In the genomic region with DNA sequence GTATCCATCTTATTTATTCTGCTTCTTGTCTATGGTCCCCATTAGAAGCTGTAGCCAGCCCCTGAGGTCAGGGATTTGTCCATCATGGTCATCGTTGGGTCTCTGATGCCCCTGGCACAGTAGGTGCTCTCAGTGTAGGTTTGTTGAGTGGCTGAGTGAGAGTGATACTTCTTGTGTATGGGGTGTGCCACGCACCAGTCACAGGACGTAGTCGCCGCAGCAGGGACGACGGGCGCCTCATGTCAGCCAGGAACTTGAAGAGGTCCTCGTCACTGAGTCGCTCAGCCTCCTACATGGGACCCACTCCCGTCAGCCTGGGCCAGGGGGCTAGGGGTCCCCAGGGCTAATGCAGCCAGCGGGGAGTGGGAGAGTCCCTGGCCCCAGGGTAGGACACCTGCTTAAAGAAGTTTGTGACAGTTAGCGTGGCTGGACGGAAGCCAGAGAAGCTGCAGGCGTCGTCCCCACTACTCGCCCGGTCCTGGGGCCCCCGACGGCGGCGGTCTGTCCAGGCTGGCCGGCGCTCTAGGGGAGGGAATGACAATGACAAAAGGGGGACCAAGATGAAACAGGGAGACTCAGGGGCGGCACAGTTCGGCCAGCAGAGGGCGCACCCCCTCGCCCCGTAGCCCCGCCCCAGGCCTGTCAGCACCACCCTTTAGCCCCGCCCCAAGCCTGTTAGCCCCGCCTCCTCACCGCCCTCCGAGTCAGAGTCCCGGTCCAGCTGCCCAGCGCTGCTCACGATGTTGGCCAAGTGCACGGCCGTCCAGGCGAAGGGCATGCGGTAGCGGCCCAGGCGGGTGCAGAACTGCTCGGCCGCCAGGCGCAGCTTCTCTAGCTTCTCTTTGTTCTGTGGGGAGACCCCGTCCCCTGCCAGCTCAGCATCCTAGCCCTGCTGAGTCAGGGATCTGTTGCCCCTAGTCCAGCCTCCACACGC, we compare ENCODE assay signal across 9 cellular contexts. TPM values are rescaled to one million over a fixed set of nuclear protein-coding genes. Genes with fewer than 3 reads are reported as not detected.
A peak's percentile ranks its signal among the peaks of the same experiment; 100 is the strongest.
DNase-seq lines count a peak whose midpoint lies in the region; ATAC-seq and TF ChIP-seq lines count a peak whose summit lies in the region.
"Had no signal": no experiment of that assay in that cellular context is flagged by ENCODE, and none has a peak within 500 bp of the region (broad histone marks: within the 10 kb centered on the region; RNA-seq: fewer than 3 reads in every experiment).

No MANE protein-coding gene starts in this region.

- H3K27me3 ChIP-seq in BJ (ENCODE audit: control insufficient read depth, insufficient read depth, low read length) (no peaks in the 10 kb centered on the region), lung (ENCODE audit: control insufficient read depth, insufficient read depth) (no peaks in the 10 kb centered on the region)

- H3K27ac ChIP-seq in lung (ENCODE audit: low read depth in 1 of 2, low read length in 1 of 2): peak overlapping the region in 1 of 2 donors; percentile 81

- WGBS in lung, 2 donors: 36% methylated on average over 48 of the region's 48 CpGs

- TF ChIP-seq CTCF in BJ (IDR thresholded peaks at IDR 0.05; ENCODE audit: insufficient read depth, low read depth, low read length): peak; percentile 88
- TF ChIP-seq CTCF in lung (IDR thresholded peaks at IDR 0.05; ENCODE audit: control extremely low read depth, extremely low read depth): peak; percentile 25

- peaks cover 0 to 2% of the 10 kb centered on the region in 2 donors for H3K9me3 ChIP-seq in lung (ENCODE audit: control insufficient read depth in 2 of 2, insufficient read depth in 1 of 2, low read length in 1 of 2)

- CTCF ChIA-PET in BJ (lab: Yijun Ruan, JAX): interaction anchor here (0.5 to 2.9 kb wide), 17 partner anchors 9 to 302 kb away, joined by 3 to 26 read pairs (median 4); a partner anchor contains a TSS

- H3K36me3 ChIP-seq in BJ (ENCODE audit: control insufficient read depth, insufficient read depth, low read length): peaks cover 13% of the 10 kb centered on the region
- H3K36me3 ChIP-seq in lung (ENCODE audit: control insufficient read depth in 2 of 2, insufficient read depth in 2 of 2, low read length in 2 of 2): peaks cover 0 to 36% of the 10 kb centered on the region in 2 donors

- DNase-seq in BJ (ENCODE audit: low read depth): no peak
- peak; percentile 89 for DNase-seq in NCI-H2196 (lab: John Stamatoyannopoulos, UW; ENCODE audit: unreplicated experiment)
- DNase-seq in activated CD4-positive, alpha-beta T cell treated with anti-CD3 and anti-CD28 coated beads, Interleukin-2, amount 50 U/mL, for 4 hours: peak; percentile 79 to 80
- DNase-seq in dermis blood vessel endothelial cell: peak; percentile 96
- peak; percentile 94 for DNase-seq in lung (ENCODE audit: low spot score)
- peak; percentile 75 to 94 (median 84) for DNase-seq in stimulated activated CD4-positive, alpha-beta T cell treated with anti-CD3 and anti-CD28 coated beads, TNF-alpha, amount 100 ng/mL, for 48 hours (ENCODE audit: low read depth in 3 of 3)

- peaks cover 0 to 5% of the 10 kb centered on the region in 2 donors for H3K4me1 ChIP-seq in lung (ENCODE audit: control insufficient read depth in 2 of 2, insufficient read depth in 2 of 2, low read length in 2 of 2)

- no peak overlapping the region for H3K4me3 ChIP-seq in BJ (ENCODE audit: low read depth, low read length)
- no peak overlapping the region for H3K4me3 ChIP-seq in lung

- ATAC-seq in GM21717 (IDR thresholded peaks at IDR 0.05; ENCODE audit: unreplicated experiment): peak; percentile 47
- peak; percentile 90 for ATAC-seq in lung (ENCODE audit: insufficient read depth, low FRiP score)
- no peak for ATAC-seq in GM21528 (IDR thresholded peaks at IDR 0.05; ENCODE audit: low FRiP score, unreplicated experiment)

- POLR2A ChIA-PET in BJ (lab: Charles Lee): no interaction called here

RNA-seq across cellular contexts. Expression of a gene that starts 3.7 kb away (rescaled TPM):
- polyA plus RNA-seq in BJ (2011; rRNA removed): not detected in 2 replicates
- polyA minus RNA-seq in BJ (2011; rRNA and poly(A)+ RNA removed): not detected in 2 replicates
- not detected in 2 replicates for total RNA-seq in dermis blood vessel endothelial cell
- not detected for total RNA-seq in lung
- polyA plus RNA-seq in lung: 1 to 10 TPM in 1 of 2 donors, under 1 TPM in 1; 0.19 to 1.0 TPM
- total RNA-seq: HT1080 had no signal

RNA-seq across cellular contexts. Expression of a gene that starts 19.2 kb away (rescaled TPM):
- polyA plus RNA-seq in BJ (2011; rRNA removed) (9.1 and 15.2 TPM in 2 replicates), lung (10 to 100 TPM; 38.6 to 87.3 TPM)
- 13.6 and 18.0 TPM in 2 replicates for polyA minus RNA-seq in BJ (2011; rRNA and poly(A)+ RNA removed)
- total RNA-seq in dermis blood vessel endothelial cell (95.3 and 184 TPM in 2 replicates), lung (100 to 1,000 TPM in 1 of 2 donors, 10 to 100 TPM in 1; 60.2 to 129 TPM)

RNA-seq across cellular contexts. Expression of a gene that starts 45.8 kb away (rescaled TPM):
- polyA plus RNA-seq in BJ (2011; rRNA removed) (113 and 176 TPM in 2 replicates), lung (10 to 100 TPM; 90.1 to 96.8 TPM)
- polyA minus RNA-seq in BJ (2011; rRNA and poly(A)+ RNA removed): 199 and 254 TPM in 2 replicates
- total RNA-seq in dermis blood vessel endothelial cell (102 and 108 TPM in 2 replicates), lung (100 to 1,000 TPM; 129 to 164 TPM)

RNA-seq across cellular contexts. Expression of a gene that starts 52.8 kb away (rescaled TPM):
- not detected in 2 replicates for polyA plus RNA-seq in BJ (2011; rRNA removed)
- not detected in 2 replicates for polyA minus RNA-seq in BJ (2011; rRNA and poly(A)+ RNA removed)
- not detected in 2 replicates for total RNA-seq in dermis blood vessel endothelial cell
- not detected for total RNA-seq in lung
- polyA plus RNA-seq in lung: not detected
- total RNA-seq: HT1080 had no signal
